In genomic region chr14:101867854-101868253, GRCh38 we compare ENCODE assay signal across 23 cellular contexts.
DNase-seq lines count a peak whose midpoint lies in the region; ATAC-seq lines count a peak whose summit lies in the region.
"Had no signal": no experiment of that assay in that cellular context is flagged by ENCODE, and none has a peak within 500 bp of the region (broad histone marks: within the 10 kb centered on the region; RNA-seq: fewer than 3 reads in every experiment).

No MANE protein-coding gene starts in this region.

- no peaks in the 10 kb centered on the region for H3K27me3 Mint-ChIP-seq in CD4-positive, CD25-positive, alpha-beta regulatory T cell
- H3K27me3 Mint-ChIP-seq in activated naive CD8-positive, alpha-beta T cell treated with anti-CD3 and anti-CD28 coated beads for 36 hours: no peaks in the 10 kb centered on the region
- peaks cover 0 to 2% (median 2%) of the 10 kb centered on the region in 3 donors for H3K27me3 Mint-ChIP-seq in immature natural killer cell (ENCODE audit: low read depth in 3 of 3)
- H3K27me3 Mint-ChIP-seq: brain; stimulated activated naive CD8-positive, alpha-beta T cell treated with anti-CD3 and anti-CD28 coated beads, Interleukin-15, Interleukin-2, amounts not matched to agents 100 ng/mL and 50 ng/mL, for 24 hours had no signal

- DNase-seq in CD4-positive, CD25-positive, alpha-beta regulatory T cell: no peak
- DNase-seq in activated naive CD8-positive, alpha-beta T cell treated with anti-CD3 and anti-CD28 coated beads for 36 hours: no peak
- DNase-seq in immature natural killer cell (no peak), cerebellar cortex (ENCODE audit: low spot score) (no peak), DMS53 (lab: John Stamatoyannopoulos, UW) (no peak), NCI-H526 (lab: John Stamatoyannopoulos, UW) (no peak)
- DNase-seq: activated CD8-positive, alpha-beta memory T cell treated with anti-CD3 and anti-CD28 coated beads, Interleukin-2, amount 50 U/mL, for 48 hours; activated effector memory CD4-positive, alpha-beta T cell treated with anti-CD3 and anti-CD28 coated beads, Interleukin-2, amount 50 U/mL, for 16 hours; effector CD4-positive, alpha-beta T cell; kidney glomerular epithelial cell; NCI-H1694 treated with DMSO at 0.1 percent for 48 hours; NCI-H2171 treated with DMSO at 0.1 percent for 48 hours; NCI-H510A treated with DMSO at 0.1 percent for 48 hours; psoas muscle; T-helper 9 cell; thyroid gland had no signal

- H3K4me2 ChIP-seq in BLaER1 treated with 17β-estradiol and CSF1 and Interleukin-3, amounts not matched to agents 10 nM and 100 nM: peak overlapping the region in 6 of 11 experiments; percentile 11 to 28 (median 20); a peak in 6 of 22 replicates
- H3K4me2 ChIP-seq: GM23338 had no signal

- no peaks in the 10 kb centered on the region for H3K9me3 Mint-ChIP-seq in CD4-positive, CD25-positive, alpha-beta regulatory T cell
- no peaks in the 10 kb centered on the region for H3K9me3 Mint-ChIP-seq in activated naive CD8-positive, alpha-beta T cell treated with anti-CD3 and anti-CD28 coated beads for 36 hours
- no peaks in the 10 kb centered on the region for H3K9me3 Mint-ChIP-seq in immature natural killer cell
- H3K9me3 Mint-ChIP-seq: GM23338; stimulated activated naive CD8-positive, alpha-beta T cell treated with anti-CD3 and anti-CD28 coated beads, Interleukin-15, Interleukin-2, amounts not matched to agents 100 ng/mL and 50 ng/mL, for 24 hours had no signal

- peaks cover 31 to 98% (median 72%) of the 10 kb centered on the region in 11 experiments for H3K36me3 ChIP-seq in BLaER1 treated with 17β-estradiol and CSF1 and Interleukin-3, amounts not matched to agents 10 nM and 100 nM
- H3K36me3 ChIP-seq in CD4-positive, CD25-positive, alpha-beta regulatory T cell (ENCODE audit: control insufficient read depth, insufficient read depth, low read length): peaks cover 27% of the 10 kb centered on the region
- H3K36me3 ChIP-seq: thyroid gland had no signal

- H3K4me3 Mint-ChIP-seq in CD4-positive, CD25-positive, alpha-beta regulatory T cell: peak overlapping the region in 2 of 4 donors; percentile 26 to 45
- H3K4me3 Mint-ChIP-seq in activated naive CD8-positive, alpha-beta T cell treated with anti-CD3 and anti-CD28 coated beads for 36 hours: no peak overlapping the region
- H3K4me3 Mint-ChIP-seq in immature natural killer cell: no peak overlapping the region
- H3K4me3 Mint-ChIP-seq: brain; GM23338; stimulated activated naive CD8-positive, alpha-beta T cell treated with anti-CD3 and anti-CD28 coated beads, Interleukin-15, Interleukin-2, amounts not matched to agents 100 ng/mL and 50 ng/mL, for 24 hours had no signal

- H3K36me3 Mint-ChIP-seq in CD4-positive, CD25-positive, alpha-beta regulatory T cell: peaks cover 34% of the 10 kb centered on the region
- peaks cover 31% of the 10 kb centered on the region for H3K36me3 Mint-ChIP-seq in activated naive CD8-positive, alpha-beta T cell treated with anti-CD3 and anti-CD28 coated beads for 36 hours
- H3K36me3 Mint-ChIP-seq in immature natural killer cell: peaks cover 4 to 9% (median 5%) of the 10 kb centered on the region in 3 donors

- peak overlapping the region in 9 of 11 experiments; percentile 28 to 100 (median 68); a peak in 13 of 22 replicates for H3K27ac ChIP-seq in BLaER1 treated with 17β-estradiol and CSF1 and Interleukin-3, amounts not matched to agents 10 nM and 100 nM
- H3K27ac ChIP-seq in CD4-positive, CD25-positive, alpha-beta regulatory T cell (ENCODE audit: insufficient read depth, low read length, poor library complexity, severe bottlenecking): no peak overlapping the region
- H3K27ac ChIP-seq: neutrophil, psoas muscle, thyroid gland, VCaP had no signal

- peaks cover 36 to 80% (median 49%) of the 10 kb centered on the region in 4 donors for H3K4me1 Mint-ChIP-seq in CD4-positive, CD25-positive, alpha-beta regulatory T cell
- peaks cover 25% of the 10 kb centered on the region for H3K4me1 Mint-ChIP-seq in activated naive CD8-positive, alpha-beta T cell treated with anti-CD3 and anti-CD28 coated beads for 36 hours
- peaks cover 62 to 83% of the 10 kb centered on the region in 2 donors for H3K4me1 Mint-ChIP-seq in immature natural killer cell
- H3K4me1 Mint-ChIP-seq: GM23338 had no signal

- H3K4me3 ChIP-seq in BLaER1 treated with 17β-estradiol and CSF1 and Interleukin-3, amounts not matched to agents 10 nM and 100 nM: no peak overlapping the region
- no peak overlapping the region for H3K4me3 ChIP-seq in CD4-positive, CD25-positive, alpha-beta regulatory T cell (ENCODE audit: low read depth, low read length)
- H3K4me3 ChIP-seq: GM23338, psoas muscle, thyroid gland had no signal

- H3K4me1 ChIP-seq in BLaER1 treated with 17β-estradiol and CSF1 and Interleukin-3, amounts not matched to agents 10 nM and 100 nM: peaks cover 37 to 72% (median 60%) of the 10 kb centered on the region in 10 experiments
- peaks cover 7% of the 10 kb centered on the region for H3K4me1 ChIP-seq in CD4-positive, CD25-positive, alpha-beta regulatory T cell (ENCODE audit: control insufficient read depth, insufficient read depth, low read length, poor library complexity, severe bottlenecking)
- H3K4me1 ChIP-seq: thyroid gland had no signal

- H3K27me3 ChIP-seq in BLaER1 treated with 17β-estradiol and CSF1 and Interleukin-3, amounts not matched to agents 10 nM and 100 nM: no peaks in the 10 kb centered on the region
- no peaks in the 10 kb centered on the region for H3K27me3 ChIP-seq in CD4-positive, CD25-positive, alpha-beta regulatory T cell (ENCODE audit: control insufficient read depth, insufficient read depth, low read length)
- H3K27me3 ChIP-seq: neutrophil, thyroid gland had no signal

- peak overlapping the region; percentile 46 to 70 (median 59) for H3K27ac Mint-ChIP-seq in CD4-positive, CD25-positive, alpha-beta regulatory T cell
- H3K27ac Mint-ChIP-seq in activated naive CD8-positive, alpha-beta T cell treated with anti-CD3 and anti-CD28 coated beads for 36 hours: peak overlapping the region; percentile 14
- H3K27ac Mint-ChIP-seq in immature natural killer cell: peak overlapping the region; percentile 50 to 90 (median 70)
- H3K27ac Mint-ChIP-seq: GM23338; stimulated activated naive CD8-positive, alpha-beta T cell treated with anti-CD3 and anti-CD28 coated beads, Interleukin-15, Interleukin-2, amounts not matched to agents 100 ng/mL and 50 ng/mL, for 24 hours had no signal

- peaks cover 0 to 71% (median 32%) of the 10 kb centered on the region in 11 experiments; a peak in 17 of 22 replicates for H3K9me3 ChIP-seq in BLaER1 treated with 17β-estradiol and CSF1 and Interleukin-3, amounts not matched to agents 10 nM and 100 nM (replicated peaks in 1 of 11)
- H3K9me3 ChIP-seq in CD4-positive, CD25-positive, alpha-beta regulatory T cell (ENCODE audit: control insufficient read depth in 2 of 2, low read length in 2 of 2): no peaks in the 10 kb centered on the region
- H3K9me3 ChIP-seq: neutrophil, psoas muscle, thyroid gland had no signal

- H4K20me1 ChIP-seq in BLaER1 treated with 17β-estradiol and CSF1 and Interleukin-3, amounts not matched to agents 10 nM and 100 nM: peaks cover 0 to 13% (median 0%) of the 10 kb centered on the region in 11 experiments; a peak in 1 of 22 replicates

- no peak for ATAC-seq in CD4-positive, CD25-positive, alpha-beta regulatory T cell (ENCODE audit: low read depth in 2 of 2)
- no peak for ATAC-seq in HG03095 (IDR thresholded peaks at IDR 0.05; ENCODE audit: unreplicated experiment)
- ATAC-seq: GM23338, psoas muscle had no signal

- no peak overlapping the region; a peak in 1 of 22 replicates for H3K9ac ChIP-seq in BLaER1 treated with 17β-estradiol and CSF1 and Interleukin-3, amounts not matched to agents 10 nM and 100 nM

Comparison
In these comparisons a context has a peak if more than half of its experiments do, and no peak if none do; other contexts are left out.
1. H3K27ac Mint-ChIP-seq: peak in every context shown above with its lines; median percentile 70 in immature natural killer cell; 59 in CD4-positive, CD25-positive, alpha-beta regulatory T cell; 14 in activated naive CD8-positive, alpha-beta T cell treated with anti-CD3 and anti-CD28 coated beads for 36 hours.